ENCODE assay signal across 20 cellular contexts in genomic region chr15:61528590-61528929, GRCh38.
DNase-seq lines count a peak whose midpoint lies in the region; ATAC-seq and TF ChIP-seq lines count a peak whose summit lies in the region.
"Had no signal": no experiment of that assay in that cellular context is flagged by ENCODE, and none has a peak within 500 bp of the region (broad histone marks: within the 10 kb centered on the region; RNA-seq: fewer than 3 reads in every experiment).

No MANE protein-coding gene starts in this region.

- H3K36me3 Mint-ChIP-seq in WTC11: no peaks in the 10 kb centered on the region
- H3K36me3 Mint-ChIP-seq: mesothelial cell of epicardium had no signal

- ATAC-seq in GM21515 (IDR thresholded peaks at IDR 0.05; ENCODE audit: unreplicated experiment) (peak; percentile 21), WTC11 (peak; percentile 38)
- ATAC-seq: activated T-helper 17 cell treated with anti-CD3 and anti-CD28 coated beads, Interleukin-2, amount 50 U/mL, for 72 hours; right cardiac atrium had no signal

- H3K4me3 Mint-ChIP-seq in WTC11: no peak overlapping the region
- H3K4me3 Mint-ChIP-seq: activated B cell treated with CpG ODN at 0.5 μM for 24 hours; activated T-helper 17 cell treated with anti-CD3 and anti-CD28 coated beads, Interleukin-2, amount 50 U/mL, for 72 hours; mesothelial cell of epicardium; stimulated activated naive CD8-positive, alpha-beta T cell treated with anti-CD3 and anti-CD28 coated beads, Interleukin-15, Interleukin-2, amounts not matched to agents 100 ng/mL and 50 ng/mL, for 24 hours; T-helper 1 cell treated with Interleukin-12 subunit alpha and Interleukin-12 subunit beta and Interleukin-4 antibody, amounts not matched to agents 30 μg/mL and 1 μg/mL, for 36 hours had no signal

- DNase-seq in DMS153 (lab: John Stamatoyannopoulos, UW) (peak; percentile 2), DMS153 treated with DMSO at 0.1 percent for 48 hours (lab: John Stamatoyannopoulos, UW; ENCODE audit: unreplicated experiment) (no peak), WTC11 (ENCODE audit: low spot score) (no peak), left kidney (ENCODE audit: low read depth, low spot score) (peak; percentile 39), retina (no peak), SIG-M5 (lab: John Stamatoyannopoulos, UW) (no peak), C1 segment of cervical spinal cord (lab: John Stamatoyannopoulos, UW) (no peak)
- DNase-seq: activated B cell treated with CpG ODN at 0.5 μM for 24 hours, DMS53, kidney glomerular epithelial cell, NCI-H1105, NCI-H345, right cardiac atrium, SHP77 treated with DMSO at 0.1 percent for 48 hours, trophoblast cell had no signal

- peak overlapping the region; percentile 13; the same call in 1 of the 2 replicates for H3K27ac Mint-ChIP-seq in WTC11
- H3K27ac Mint-ChIP-seq: activated B cell treated with CpG ODN at 0.5 μM for 24 hours; activated T-helper 17 cell treated with anti-CD3 and anti-CD28 coated beads, Interleukin-2, amount 50 U/mL, for 72 hours; mesothelial cell of epicardium; stimulated activated naive CD8-positive, alpha-beta T cell treated with anti-CD3 and anti-CD28 coated beads, Interleukin-15, Interleukin-2, amounts not matched to agents 100 ng/mL and 50 ng/mL, for 24 hours; T-helper 1 cell treated with Interleukin-12 subunit alpha and Interleukin-12 subunit beta and Interleukin-4 antibody, amounts not matched to agents 30 μg/mL and 1 μg/mL, for 36 hours had no signal

- POLR2A ChIA-PET in WTC11 (lab: Charles Lee): no interaction called here

- no peaks in the 10 kb centered on the region for H3K27me3 Mint-ChIP-seq in WTC11 (ENCODE audit: low read depth)
- H3K27me3 Mint-ChIP-seq: activated B cell treated with CpG ODN at 0.5 μM for 24 hours; stimulated activated naive CD8-positive, alpha-beta T cell treated with anti-CD3 and anti-CD28 coated beads, Interleukin-15, Interleukin-2, amounts not matched to agents 100 ng/mL and 50 ng/mL, for 24 hours had no signal

- H3K9me3 Mint-ChIP-seq in WTC11: no peaks in the 10 kb centered on the region
- H3K9me3 Mint-ChIP-seq: activated B cell treated with CpG ODN at 0.5 μM for 24 hours; activated T-helper 17 cell treated with anti-CD3 and anti-CD28 coated beads, Interleukin-2, amount 50 U/mL, for 72 hours; mesothelial cell of epicardium; stimulated activated naive CD8-positive, alpha-beta T cell treated with anti-CD3 and anti-CD28 coated beads, Interleukin-15, Interleukin-2, amounts not matched to agents 100 ng/mL and 50 ng/mL, for 24 hours; T-helper 1 cell treated with Interleukin-12 subunit alpha and Interleukin-12 subunit beta and Interleukin-4 antibody, amounts not matched to agents 30 μg/mL and 1 μg/mL, for 36 hours had no signal

- peaks cover 24% of the 10 kb centered on the region for H3K4me1 Mint-ChIP-seq in WTC11
- H3K4me1 Mint-ChIP-seq: activated T-helper 17 cell treated with anti-CD3 and anti-CD28 coated beads, Interleukin-2, amount 50 U/mL, for 72 hours had no signal

- CTCF ChIA-PET in WTC11 (lab: Charles Lee): interaction anchor here (0.9 to 2.1 kb wide), 6 partner anchors 11 to 361 kb away, joined by 3 to 12 read pairs (median 5); no protein-coding TSS in a partner anchor

- TF ChIP-seq CTCF in WTC11 (IDR thresholded peaks at IDR 0.05): no peak

TF ChIP-seq in WTC11, 78 proteins besides CTCF, POLR2A, EP300 and RAD21:
- TF ChIP-seq ELF4 (CRISPR knock-in tag; IDR thresholded peaks at IDR 0.05; ENCODE audit: low read depth) (no peak), NFYB (CRISPR knock-in tag; conservative IDR thresholded peaks at IDR 0.05; ENCODE audit: low read depth) (no peak), NFE2L1 (CRISPR knock-in tag; IDR thresholded peaks at IDR 0.05) (no peak), ZNF423 (CRISPR knock-in tag; IDR thresholded peaks at IDR 0.05) (no peak), ZBTB43 (CRISPR knock-in tag; IDR thresholded peaks at IDR 0.05) (no peak), SP1 (CRISPR knock-in tag; conservative IDR thresholded peaks at IDR 0.05) (no peak), NR2C2 (CRISPR knock-in tag; IDR thresholded peaks at IDR 0.05) (no peak), ESRRA (CRISPR knock-in tag; IDR thresholded peaks at IDR 0.05; ENCODE audit: borderline replicate concordance) (no peak), FOXJ3 (CRISPR knock-in tag; IDR thresholded peaks at IDR 0.05; ENCODE audit: borderline replicate concordance) (no peak), MXD4 (CRISPR knock-in tag; IDR thresholded peaks at IDR 0.05; ENCODE audit: borderline replicate concordance) (no peak), SOX15 (CRISPR knock-in tag; IDR thresholded peaks at IDR 0.05) (no peak), TEAD1 (CRISPR knock-in tag; IDR thresholded peaks at IDR 0.05) (no peak), PRDM15 (CRISPR knock-in tag; IDR thresholded peaks at IDR 0.05) (no peak), TP53 (CRISPR knock-in tag; IDR thresholded peaks at IDR 0.05) (no peak), SMAD3 (CRISPR knock-in tag; IDR thresholded peaks at IDR 0.05; ENCODE audit: borderline replicate concordance) (no peak)
- TF ChIP-seq, protein P1, sequence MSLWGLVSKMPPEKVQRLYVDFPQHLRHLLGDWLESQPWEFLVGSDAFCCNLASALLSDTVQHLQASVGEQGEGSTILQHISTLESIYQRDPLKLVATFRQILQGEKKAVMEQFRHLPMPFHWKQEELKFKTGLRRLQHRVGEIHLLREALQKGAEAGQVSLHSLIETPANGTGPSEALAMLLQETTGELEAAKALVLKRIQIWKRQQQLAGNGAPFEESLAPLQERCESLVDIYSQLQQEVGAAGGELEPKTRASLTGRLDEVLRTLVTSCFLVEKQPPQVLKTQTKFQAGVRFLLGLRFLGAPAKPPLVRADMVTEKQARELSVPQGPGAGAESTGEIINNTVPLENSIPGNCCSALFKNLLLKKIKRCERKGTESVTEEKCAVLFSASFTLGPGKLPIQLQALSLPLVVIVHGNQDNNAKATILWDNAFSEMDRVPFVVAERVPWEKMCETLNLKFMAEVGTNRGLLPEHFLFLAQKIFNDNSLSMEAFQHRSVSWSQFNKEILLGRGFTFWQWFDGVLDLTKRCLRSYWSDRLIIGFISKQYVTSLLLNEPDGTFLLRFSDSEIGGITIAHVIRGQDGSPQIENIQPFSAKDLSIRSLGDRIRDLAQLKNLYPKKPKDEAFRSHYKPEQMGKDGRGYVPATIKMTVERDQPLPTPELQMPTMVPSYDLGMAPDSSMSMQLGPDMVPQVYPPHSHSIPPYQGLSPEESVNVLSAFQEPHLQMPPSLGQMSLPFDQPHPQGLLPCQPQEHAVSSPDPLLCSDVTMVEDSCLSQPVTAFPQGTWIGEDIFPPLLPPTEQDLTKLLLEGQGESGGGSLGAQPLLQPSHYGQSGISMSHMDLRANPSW (CRISPR knock-in tag; conservative IDR thresholded peaks at IDR 0.05; ENCODE audit: low read depth): no peak
- TF ChIP-seq, protein P2, sequence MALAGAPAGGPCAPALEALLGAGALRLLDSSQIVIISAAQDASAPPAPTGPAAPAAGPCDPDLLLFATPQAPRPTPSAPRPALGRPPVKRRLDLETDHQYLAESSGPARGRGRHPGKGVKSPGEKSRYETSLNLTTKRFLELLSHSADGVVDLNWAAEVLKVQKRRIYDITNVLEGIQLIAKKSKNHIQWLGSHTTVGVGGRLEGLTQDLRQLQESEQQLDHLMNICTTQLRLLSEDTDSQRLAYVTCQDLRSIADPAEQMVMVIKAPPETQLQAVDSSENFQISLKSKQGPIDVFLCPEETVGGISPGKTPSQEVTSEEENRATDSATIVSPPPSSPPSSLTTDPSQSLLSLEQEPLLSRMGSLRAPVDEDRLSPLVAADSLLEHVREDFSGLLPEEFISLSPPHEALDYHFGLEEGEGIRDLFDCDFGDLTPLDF (CRISPR knock-in tag; IDR thresholded peaks at IDR 0.05): no peak

Comparison
In these comparisons a context has a peak if more than half of its experiments do, and no peak if none do; other contexts are left out.
1. DNase-seq: peak in DMS153 (single experiment) and left kidney (single experiment); none in DMS153 treated with DMSO at 0.1 percent for 48 hours (single experiment), WTC11 (single experiment), retina (single experiment), SIG-M5 (single experiment) and C1 segment of cervical spinal cord (0 of 14).